Comparison of ENCODE assay signal across 8 cellular contexts in the genomic region with DNA sequence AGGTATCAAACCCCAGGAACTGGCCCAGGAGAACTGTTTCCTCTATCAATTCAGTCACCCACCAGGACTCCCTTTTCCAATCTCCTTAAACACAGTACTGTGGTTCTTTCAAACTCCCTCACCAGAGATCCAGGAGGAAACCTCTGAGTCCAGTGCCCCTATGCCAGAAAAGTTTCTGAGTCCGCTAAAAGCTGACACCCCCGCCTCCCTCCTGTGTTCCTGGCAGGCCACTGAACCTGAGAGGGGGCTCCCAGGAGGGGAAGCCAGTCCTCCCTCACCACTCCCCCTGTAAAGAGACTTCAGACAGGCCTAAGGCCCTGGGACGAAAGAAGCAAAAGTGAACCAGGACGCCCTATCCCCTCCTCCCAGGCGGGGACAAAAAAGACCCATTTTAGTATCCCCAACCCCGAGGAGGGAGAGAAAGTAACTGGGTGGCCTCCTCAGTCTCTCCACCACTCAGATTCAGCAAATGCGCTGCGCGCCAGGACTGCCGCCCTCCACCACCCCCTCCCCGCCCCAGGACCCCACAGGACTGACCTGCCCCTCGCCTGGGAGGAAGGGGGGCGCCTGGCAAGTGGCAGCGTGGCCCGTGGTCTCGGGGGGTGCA. TPM values are rescaled to one million over a fixed set of nuclear protein-coding genes. Genes with fewer than 3 reads are reported as not detected.
A peak's percentile ranks its signal among the peaks of the same experiment; 100 is the strongest.
DNase-seq lines count a peak whose midpoint lies in the region; ATAC-seq and TF ChIP-seq lines count a peak whose summit lies in the region.

No MANE protein-coding gene starts in this region.

- H3K4me3 Mint-ChIP-seq in T-helper 17 cell = peak overlapping the region; percentile 95
- H3K4me3 Mint-ChIP-seq in endothelial cell (ENCODE audit: unreplicated experiment) = peak overlapping the region; percentile 94

- H3K27ac Mint-ChIP-seq in T-helper 17 cell = peak overlapping the region; percentile 93
- peak overlapping the region; percentile 88 for H3K27ac Mint-ChIP-seq in endothelial cell (ENCODE audit: unreplicated experiment)

- no peaks in the 10 kb centered on the region for H3K9me3 Mint-ChIP-seq in endothelial cell (ENCODE audit: unreplicated experiment)

- H3K4me1 Mint-ChIP-seq in T-helper 17 cell = peaks cover 49% of the 10 kb centered on the region
- peaks cover 51% of the 10 kb centered on the region for H3K4me1 Mint-ChIP-seq in endothelial cell (ENCODE audit: unreplicated experiment)

- TF ChIP-seq CTCF in HFF-Myc (IDR thresholded peaks at IDR 0.05; ENCODE audit: low read depth, low read length, missing control alignments) (no peak), endothelial cell (IDR thresholded peaks at IDR 0.05; ENCODE audit: unreplicated experiment) (no peak), tibial artery (IDR thresholded peaks at IDR 0.05) (no peak)

- DNase-seq in D341Med (ENCODE audit: low spot score) (peak; percentile 79), HFF-Myc (ENCODE audit: extremely low read depth, low read depth) (no peak), T-helper 17 cell (no peak), endothelial cell (ENCODE audit: low spot score) (peak; percentile 38), tibial artery (peak; percentile 38 to 76)
- no peak for DNase-seq in activated effector memory CD4-positive, alpha-beta T cell treated with Interleukin-2 at 50 U/mL for 16 hours

- H3K4me3 ChIP-seq in HFF-Myc (replicated peaks; ENCODE audit: low read depth, low read length) (peak overlapping the region; percentile 73), mononuclear cell (ENCODE audit: low read length) (peak overlapping the region; percentile 70), tibial artery (peak overlapping the region; percentile 93 to 97)

- H3K27ac ChIP-seq in tibial artery = peak overlapping the region; percentile 91 to 93

- H3K27me3 Mint-ChIP-seq in T-helper 17 cell = no peaks in the 10 kb centered on the region
- peaks cover 13% of the 10 kb centered on the region for H3K27me3 Mint-ChIP-seq in endothelial cell (ENCODE audit: unreplicated experiment)

- H3K4me1 ChIP-seq in mononuclear cell (ENCODE audit: insufficient read depth, low read length) (peaks cover 33% of the 10 kb centered on the region), tibial artery (peaks cover 0 to 57% (median 39%) of the 10 kb centered on the region in 4 donors)

- ATAC-seq in T-helper 17 cell (peak; percentile 5), GM21717 (IDR thresholded peaks at IDR 0.05; ENCODE audit: unreplicated experiment) (no peak)

- peaks cover 13% of the 10 kb centered on the region for H3K27me3 ChIP-seq in mononuclear cell (ENCODE audit: insufficient read depth, low read length)
- no peaks in the 10 kb centered on the region for H3K27me3 ChIP-seq in tibial artery

- H3K36me3 ChIP-seq in tibial artery = peaks cover 0 to 17% (median 15%) of the 10 kb centered on the region in 3 donors

- intact Hi-C loops in tibial artery (cut with DNase I; ENCODE audit: low total_unique reads) = loop anchor here (10.0 kb wide), 1 partner anchor 58 kb away; a partner anchor contains a TSS

- peaks cover 4% of the 10 kb centered on the region for H3K36me3 Mint-ChIP-seq in T-helper 17 cell (ENCODE audit: low read depth)
- peaks cover 15% of the 10 kb centered on the region for H3K36me3 Mint-ChIP-seq in endothelial cell (ENCODE audit: low read depth, unreplicated experiment)

- H3K9me3 ChIP-seq in T-helper 17 cell (ENCODE audit: control insufficient read depth, low read length, poor library complexity, severe bottlenecking) = no peaks in the 10 kb centered on the region
- no peaks in the 10 kb centered on the region for H3K9me3 ChIP-seq in mononuclear cell (ENCODE audit: low read depth, low read length)
- H3K9me3 ChIP-seq in tibial artery = no peaks in the 10 kb centered on the region

RNA-seq across cellular contexts. Expression of a gene that starts 0.6 kb away (rescaled TPM):
- total RNA-seq in T-helper 17 cell (10 to 100 TPM; 33.5 to 36.2 TPM), endothelial cell (ENCODE audit: unreplicated experiment) (35.2 TPM), mononuclear cell (16.1 TPM)

RNA-seq across cellular contexts. Expression of a gene that starts 37.1 kb away (rescaled TPM):
- total RNA-seq in T-helper 17 cell = 10 to 100 TPM; 30.5 to 38.2 TPM
- total RNA-seq in endothelial cell (ENCODE audit: unreplicated experiment) = 19.4 TPM
- 21.1 TPM for total RNA-seq in mononuclear cell

RNA-seq across cellular contexts. Expression of a gene that starts 37.6 kb away (rescaled TPM):
- total RNA-seq in T-helper 17 cell (1 to 10 TPM; 1.1 to 1.9 TPM), endothelial cell (ENCODE audit: unreplicated experiment) (not detected), mononuclear cell (0.42 TPM)

Comparison
In these comparisons a context has a peak if more than half of its experiments do, and no peak if none do; other contexts are left out.
1. DNase-seq: peak in D341Med (single experiment), endothelial cell (single experiment) and tibial artery (2 of 2); none in HFF-Myc (single experiment), T-helper 17 cell (0 of 3) and activated effector memory CD4-positive, alpha-beta T cell treated with Interleukin-2 at 50 U/mL for 16 hours (single experiment).
2. Peak in every context shown above with its lines, with median percentiles within 50 percentile points of each other: H3K4me3 ChIP-seq.